In the genomic region with DNA sequence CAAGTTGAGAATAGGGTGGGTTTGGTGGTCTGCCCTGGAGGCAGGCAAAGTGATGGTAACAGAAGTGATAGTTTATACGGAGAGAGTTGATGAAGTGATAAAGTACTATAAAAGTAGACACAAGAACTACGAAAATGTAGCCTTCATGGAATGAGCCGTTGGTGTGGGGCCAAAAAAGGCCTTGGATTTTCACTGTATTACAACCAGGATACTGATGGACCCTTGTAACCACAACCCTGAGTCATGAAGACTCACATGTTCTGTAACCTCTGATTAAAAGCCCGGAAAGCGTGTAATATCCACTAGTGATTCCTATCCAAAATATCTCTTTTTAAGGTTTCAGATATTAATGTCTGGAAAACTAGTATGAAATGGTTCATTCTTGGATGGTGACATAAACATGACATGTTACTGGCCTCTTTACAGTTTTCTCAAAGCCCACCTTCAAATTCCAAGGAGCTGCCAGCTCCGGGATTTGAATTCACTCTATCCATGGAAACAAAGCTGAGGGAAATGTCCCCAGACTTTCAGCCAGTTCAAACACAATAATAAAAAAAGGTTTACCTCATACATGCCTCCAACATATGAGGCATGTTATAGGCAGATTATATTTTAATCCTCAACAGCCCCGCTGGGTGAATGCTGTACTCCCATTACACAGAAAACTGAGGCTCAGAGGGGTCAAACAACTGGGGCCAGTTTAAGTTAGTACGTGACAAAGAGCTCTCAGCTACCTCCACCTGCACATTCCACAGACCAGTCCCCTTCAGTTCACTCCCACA, we compare ENCODE assay signal across 8 cellular contexts. TPM values are rescaled to one million over a fixed set of nuclear protein-coding genes. Genes with fewer than 3 reads are reported as not detected.
DNase-seq lines count a peak whose midpoint lies in the region; ATAC-seq and TF ChIP-seq lines count a peak whose summit lies in the region.

No MANE protein-coding gene starts in this region.

- H3K9me3 ChIP-seq in CD8-positive, alpha-beta T cell (ENCODE audit: low read length): no peaks in the 10 kb centered on the region

- no peak overlapping the region for H3K27ac ChIP-seq in CD8-positive, alpha-beta T cell (ENCODE audit: low read depth, low read length)

- no peaks in the 10 kb centered on the region for H3K9me3 Mint-ChIP-seq in CD8-positive, alpha-beta T cell
- H3K9me3 Mint-ChIP-seq in chondrocyte (ENCODE audit: low read depth) (no peaks in the 10 kb centered on the region), neural crest cell (no peaks in the 10 kb centered on the region)

- no peak for ATAC-seq in CD8-positive, alpha-beta T cell

- H3K4me1 Mint-ChIP-seq in CD8-positive, alpha-beta T cell (ENCODE audit: low read depth): peaks cover 19% of the 10 kb centered on the region
- peaks cover 64% of the 10 kb centered on the region for H3K4me1 Mint-ChIP-seq in chondrocyte (ENCODE audit: low read depth)
- H3K4me1 Mint-ChIP-seq in neural crest cell: peaks cover 16% of the 10 kb centered on the region

- no peaks in the 10 kb centered on the region for H3K27me3 ChIP-seq in CD8-positive, alpha-beta T cell (ENCODE audit: insufficient read depth, low read length)

- H3K4me1 ChIP-seq in CD8-positive, alpha-beta T cell (ENCODE audit: insufficient read depth, low read length): peaks cover 19% of the 10 kb centered on the region

- no peak for DNase-seq in CD8-positive, alpha-beta T cell
- DNase-seq in M059J (ENCODE audit: low read depth) (peak; percentile 97), chondrocyte (ENCODE audit: low spot score) (no peak), neural crest cell (ENCODE audit: low read depth, low spot score) (no peak), posterior vena cava (ENCODE audit: low spot score) (no peak), NCI-H2196 (lab: John Stamatoyannopoulos, UW; ENCODE audit: unreplicated experiment) (no peak), NCI-H82 treated with DMSO at 0.1 percent for 48 hours (lab: John Stamatoyannopoulos, UW; ENCODE audit: unreplicated experiment) (no peak), activated T-cell treated with anti-CD3 and anti-CD28 coated beads for 4 hours (no peak)

- H3K4me3 ChIP-seq in CD8-positive, alpha-beta T cell (ENCODE audit: low read depth, low read length): no peak overlapping the region

- CTCF ChIA-PET in CD8-positive, alpha-beta T cell (lab: Charles Lee): interaction anchor here (0.9 to 4.6 kb wide), 3 partner anchors 303 to 348 kb away, joined by 3 to 49 read pairs (median 3); no protein-coding TSS in a partner anchor

- no peak for TF ChIP-seq CTCF in CD8-positive, alpha-beta T cell (IDR thresholded peaks at IDR 0.05)
- no peak for TF ChIP-seq CTCF in chondrocyte (IDR thresholded peaks at IDR 0.05)
- TF ChIP-seq CTCF in neural crest cell (conservative IDR thresholded peaks at IDR 0.05): no peak

- no peak overlapping the region for H3K27ac Mint-ChIP-seq in CD8-positive, alpha-beta T cell
- H3K27ac Mint-ChIP-seq in chondrocyte (ENCODE audit: unreplicated experiment) (peak overlapping the region; percentile 96), neural crest cell (ENCODE audit: unreplicated experiment) (no peak overlapping the region)

- POLR2A ChIA-PET in CD8-positive, alpha-beta T cell (lab: Charles Lee): no interaction called here

- H3K4me3 Mint-ChIP-seq in CD8-positive, alpha-beta T cell: peak overlapping the region; percentile 64
- H3K4me3 Mint-ChIP-seq in chondrocyte (ENCODE audit: unreplicated experiment) (no peak overlapping the region), neural crest cell (peak overlapping the region; percentile 65)

- peaks cover 14% of the 10 kb centered on the region for H3K27me3 Mint-ChIP-seq in CD8-positive, alpha-beta T cell (ENCODE audit: low read depth)
- H3K27me3 Mint-ChIP-seq in chondrocyte (ENCODE audit: low read depth) (no peaks in the 10 kb centered on the region), neural crest cell (ENCODE audit: low read depth) (peaks cover 5% of the 10 kb centered on the region)

- H3K36me3 Mint-ChIP-seq in CD8-positive, alpha-beta T cell: no peaks in the 10 kb centered on the region
- H3K36me3 Mint-ChIP-seq in chondrocyte (ENCODE audit: low read depth): no peaks in the 10 kb centered on the region
- no peaks in the 10 kb centered on the region for H3K36me3 Mint-ChIP-seq in neural crest cell (ENCODE audit: low read depth)

- H3K36me3 ChIP-seq in CD8-positive, alpha-beta T cell (ENCODE audit: insufficient read depth, low read length): no peaks in the 10 kb centered on the region

- intact Hi-C loops in CD8-positive, alpha-beta T cell (cut with DNase I, micrococcal nuclease): no loop called here
- intact Hi-C loops in posterior vena cava (cut with DNase I): loop anchor here in 1 of 2 donors (5.0 kb wide), 1 partner anchor 305 kb away; no protein-coding TSS in a partner anchor

RNA-seq across cellular contexts. Expression of gene MRPL14, which starts 55.4 kb away (rescaled TPM):
- 10 to 100 TPM; 10.3 to 10.5 TPM for total RNA-seq in CD8-positive, alpha-beta T cell
- 100 and 111 TPM in 2 replicates for total RNA-seq in M059J (2014; rRNA removed; shearing (Covaris generic))
- total RNA-seq in chondrocyte: 35.1 to 38.7 TPM (median 35.5 TPM) in 3 replicates
- 62.9 and 65.5 TPM in 2 replicates for total RNA-seq in neural crest cell
- total RNA-seq in posterior vena cava: 10 to 100 TPM; 26.4 to 33.5 TPM

RNA-seq across cellular contexts. Expression of gene TMEM63B, which starts 55.5 kb away (rescaled TPM):
- 10 to 100 TPM; 14.1 to 19.0 TPM for total RNA-seq in CD8-positive, alpha-beta T cell
- 32.8 and 45.0 TPM in 2 replicates for total RNA-seq in M059J (2014; rRNA removed; shearing (Covaris generic))
- total RNA-seq in chondrocyte: 36.2 to 40.7 TPM (median 40.3 TPM) in 3 replicates
- 47.0 and 51.2 TPM in 2 replicates for total RNA-seq in neural crest cell
- total RNA-seq in posterior vena cava: 10 to 100 TPM; 23.7 to 28.1 TPM
